In the genomic region with DNA sequence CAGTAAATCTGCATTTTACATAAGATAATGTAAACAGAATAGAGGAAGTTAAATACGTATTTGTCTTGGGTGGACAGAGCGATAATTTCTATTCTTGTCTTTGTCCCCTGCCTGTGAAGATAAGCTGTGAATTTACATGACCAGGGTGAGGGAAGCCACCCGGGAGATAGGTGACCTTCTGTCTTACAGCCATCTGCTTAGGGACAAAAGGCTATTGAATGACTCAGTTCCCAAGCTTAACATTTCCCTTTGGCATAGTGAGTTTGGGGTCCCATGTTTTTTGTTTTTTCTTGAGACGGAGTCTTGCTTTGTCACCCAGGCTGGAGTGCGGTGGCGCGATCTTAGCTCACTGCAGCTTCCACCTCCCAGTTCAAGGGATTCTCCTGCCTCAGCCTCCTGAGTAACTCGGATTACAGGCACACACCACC, we compare ENCODE assay signal across 2 cellular contexts.
TF ChIP-seq lines count a peak whose summit lies in the region.

No MANE protein-coding gene starts in this region.

TF ChIP-seq in GM23338, 12 proteins besides CTCF, POLR2A, EP300 and RAD21 (continued from another document and continues in another):
- TF ChIP-seq, protein P1, sequence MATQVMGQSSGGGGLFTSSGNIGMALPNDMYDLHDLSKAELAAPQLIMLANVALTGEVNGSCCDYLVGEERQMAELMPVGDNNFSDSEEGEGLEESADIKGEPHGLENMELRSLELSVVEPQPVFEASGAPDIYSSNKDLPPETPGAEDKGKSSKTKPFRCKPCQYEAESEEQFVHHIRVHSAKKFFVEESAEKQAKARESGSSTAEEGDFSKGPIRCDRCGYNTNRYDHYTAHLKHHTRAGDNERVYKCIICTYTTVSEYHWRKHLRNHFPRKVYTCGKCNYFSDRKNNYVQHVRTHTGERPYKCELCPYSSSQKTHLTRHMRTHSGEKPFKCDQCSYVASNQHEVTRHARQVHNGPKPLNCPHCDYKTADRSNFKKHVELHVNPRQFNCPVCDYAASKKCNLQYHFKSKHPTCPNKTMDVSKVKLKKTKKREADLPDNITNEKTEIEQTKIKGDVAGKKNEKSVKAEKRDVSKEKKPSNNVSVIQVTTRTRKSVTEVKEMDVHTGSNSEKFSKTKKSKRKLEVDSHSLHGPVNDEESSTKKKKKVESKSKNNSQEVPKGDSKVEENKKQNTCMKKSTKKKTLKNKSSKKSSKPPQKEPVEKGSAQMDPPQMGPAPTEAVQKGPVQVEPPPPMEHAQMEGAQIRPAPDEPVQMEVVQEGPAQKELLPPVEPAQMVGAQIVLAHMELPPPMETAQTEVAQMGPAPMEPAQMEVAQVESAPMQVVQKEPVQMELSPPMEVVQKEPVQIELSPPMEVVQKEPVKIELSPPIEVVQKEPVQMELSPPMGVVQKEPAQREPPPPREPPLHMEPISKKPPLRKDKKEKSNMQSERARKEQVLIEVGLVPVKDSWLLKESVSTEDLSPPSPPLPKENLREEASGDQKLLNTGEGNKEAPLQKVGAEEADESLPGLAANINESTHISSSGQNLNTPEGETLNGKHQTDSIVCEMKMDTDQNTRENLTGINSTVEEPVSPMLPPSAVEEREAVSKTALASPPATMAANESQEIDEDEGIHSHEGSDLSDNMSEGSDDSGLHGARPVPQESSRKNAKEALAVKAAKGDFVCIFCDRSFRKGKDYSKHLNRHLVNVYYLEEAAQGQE (IDR thresholded peaks at IDR 0.05; ENCODE audit: unreplicated experiment): no peak
- TF ChIP-seq, protein P2, sequence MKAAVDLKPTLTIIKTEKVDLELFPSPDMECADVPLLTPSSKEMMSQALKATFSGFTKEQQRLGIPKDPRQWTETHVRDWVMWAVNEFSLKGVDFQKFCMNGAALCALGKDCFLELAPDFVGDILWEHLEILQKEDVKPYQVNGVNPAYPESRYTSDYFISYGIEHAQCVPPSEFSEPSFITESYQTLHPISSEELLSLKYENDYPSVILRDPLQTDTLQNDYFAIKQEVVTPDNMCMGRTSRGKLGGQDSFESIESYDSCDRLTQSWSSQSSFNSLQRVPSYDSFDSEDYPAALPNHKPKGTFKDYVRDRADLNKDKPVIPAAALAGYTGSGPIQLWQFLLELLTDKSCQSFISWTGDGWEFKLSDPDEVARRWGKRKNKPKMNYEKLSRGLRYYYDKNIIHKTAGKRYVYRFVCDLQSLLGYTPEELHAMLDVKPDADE (IDR thresholded peaks at IDR 0.05): no peak
- TF ChIP-seq POLR2AphosphoS5 (IDR thresholded peaks at IDR 0.05; ENCODE audit: low read depth) (no peak), NANOG (IDR thresholded peaks at IDR 0.05; ENCODE audit: borderline replicate concordance) (no peak), EZH2 (IDR thresholded peaks at IDR 0.05; ENCODE audit: low read depth, unreplicated experiment) (no peak), JUNB (IDR thresholded peaks at IDR 0.05; ENCODE audit: unreplicated experiment) (no peak), EZH2phosphoT487 (IDR thresholded peaks at IDR 0.05; ENCODE audit: unreplicated experiment) (no peak), CREB1 (CRISPR knock-in tag; IDR thresholded peaks at IDR 0.05; ENCODE audit: low read depth) (no peak), ZNF331 (CRISPR knock-in tag; IDR thresholded peaks at IDR 0.05; ENCODE audit: low read depth) (no peak)
- TF ChIP-seq, protein P3, sequence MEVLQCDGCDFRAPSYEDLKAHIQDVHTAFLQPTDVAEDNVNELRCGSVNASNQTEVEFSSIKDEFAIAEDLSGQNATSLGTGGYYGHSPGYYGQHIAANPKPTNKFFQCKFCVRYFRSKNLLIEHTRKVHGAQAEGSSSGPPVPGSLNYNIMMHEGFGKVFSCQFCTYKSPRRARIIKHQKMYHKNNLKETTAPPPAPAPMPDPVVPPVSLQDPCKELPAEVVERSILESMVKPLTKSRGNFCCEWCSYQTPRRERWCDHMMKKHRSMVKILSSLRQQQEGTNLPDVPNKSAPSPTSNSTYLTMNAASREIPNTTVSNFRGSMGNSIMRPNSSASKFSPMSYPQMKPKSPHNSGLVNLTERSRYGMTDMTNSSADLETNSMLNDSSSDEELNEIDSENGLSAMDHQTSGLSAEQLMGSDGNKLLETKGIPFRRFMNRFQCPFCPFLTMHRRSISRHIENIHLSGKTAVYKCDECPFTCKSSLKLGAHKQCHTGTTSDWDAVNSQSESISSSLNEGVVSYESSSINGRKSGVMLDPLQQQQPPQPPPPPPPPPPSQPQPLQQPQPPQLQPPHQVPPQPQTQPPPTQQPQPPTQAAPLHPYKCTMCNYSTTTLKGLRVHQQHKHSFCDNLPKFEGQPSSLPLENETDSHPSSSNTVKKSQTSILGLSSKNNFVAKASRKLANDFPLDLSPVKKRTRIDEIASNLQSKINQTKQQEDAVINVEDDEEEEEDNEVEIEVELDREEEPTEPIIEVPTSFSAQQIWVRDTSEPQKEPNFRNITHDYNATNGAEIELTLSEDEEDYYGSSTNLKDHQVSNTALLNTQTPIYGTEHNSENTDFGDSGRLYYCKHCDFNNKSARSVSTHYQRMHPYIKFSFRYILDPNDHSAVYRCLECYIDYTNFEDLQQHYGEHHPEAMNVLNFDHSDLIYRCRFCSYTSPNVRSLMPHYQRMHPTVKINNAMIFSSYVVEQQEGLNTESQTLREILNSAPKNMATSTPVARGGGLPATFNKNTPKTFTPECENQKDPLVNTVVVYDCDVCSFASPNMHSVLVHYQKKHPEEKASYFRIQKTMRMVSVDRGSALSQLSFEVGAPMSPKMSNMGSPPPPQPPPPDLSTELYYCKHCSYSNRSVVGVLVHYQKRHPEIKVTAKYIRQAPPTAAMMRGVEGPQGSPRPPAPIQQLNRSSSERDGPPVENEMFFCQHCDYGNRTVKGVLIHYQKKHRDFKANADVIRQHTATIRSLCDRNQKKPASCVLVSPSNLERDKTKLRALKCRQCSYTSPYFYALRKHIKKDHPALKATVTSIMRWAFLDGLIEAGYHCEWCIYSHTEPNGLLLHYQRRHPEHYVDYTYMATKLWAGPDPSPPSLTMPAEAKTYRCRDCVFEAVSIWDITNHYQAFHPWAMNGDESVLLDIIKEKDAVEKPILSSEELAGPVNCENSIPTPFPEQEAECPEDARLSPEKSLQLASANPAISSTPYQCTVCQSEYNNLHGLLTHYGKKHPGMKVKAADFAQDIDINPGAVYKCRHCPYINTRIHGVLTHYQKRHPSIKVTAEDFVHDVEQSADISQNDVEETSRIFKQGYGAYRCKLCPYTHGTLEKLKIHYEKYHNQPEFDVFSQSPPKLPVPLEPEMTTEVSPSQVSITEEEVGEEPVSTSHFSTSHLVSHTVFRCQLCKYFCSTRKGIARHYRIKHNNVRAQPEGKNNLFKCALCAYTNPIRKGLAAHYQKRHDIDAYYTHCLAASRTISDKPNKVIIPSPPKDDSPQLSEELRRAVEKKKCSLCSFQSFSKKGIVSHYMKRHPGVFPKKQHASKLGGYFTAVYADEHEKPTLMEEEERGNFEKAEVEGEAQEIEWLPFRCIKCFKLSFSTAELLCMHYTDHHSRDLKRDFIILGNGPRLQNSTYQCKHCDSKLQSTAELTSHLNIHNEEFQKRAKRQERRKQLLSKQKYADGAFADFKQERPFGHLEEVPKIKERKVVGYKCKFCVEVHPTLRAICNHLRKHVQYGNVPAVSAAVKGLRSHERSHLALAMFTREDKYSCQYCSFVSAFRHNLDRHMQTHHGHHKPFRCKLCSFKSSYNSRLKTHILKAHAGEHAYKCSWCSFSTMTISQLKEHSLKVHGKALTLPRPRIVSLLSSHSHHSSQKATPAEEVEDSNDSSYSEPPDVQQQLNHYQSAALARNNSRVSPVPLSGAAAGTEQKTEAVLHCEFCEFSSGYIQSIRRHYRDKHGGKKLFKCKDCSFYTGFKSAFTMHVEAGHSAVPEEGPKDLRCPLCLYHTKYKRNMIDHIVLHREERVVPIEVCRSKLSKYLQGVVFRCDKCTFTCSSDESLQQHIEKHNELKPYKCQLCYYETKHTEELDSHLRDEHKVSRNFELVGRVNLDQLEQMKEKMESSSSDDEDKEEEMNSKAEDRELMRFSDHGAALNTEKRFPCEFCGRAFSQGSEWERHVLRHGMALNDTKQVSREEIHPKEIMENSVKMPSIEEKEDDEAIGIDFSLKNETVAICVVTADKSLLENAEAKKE (CRISPR knock-in tag; IDR thresholded peaks at IDR 0.05): no peak

TF ChIP-seq in K562, 482 proteins besides CTCF, POLR2A, EP300 and RAD21 (continues in another document):
- TF ChIP-seq, protein P4, sequence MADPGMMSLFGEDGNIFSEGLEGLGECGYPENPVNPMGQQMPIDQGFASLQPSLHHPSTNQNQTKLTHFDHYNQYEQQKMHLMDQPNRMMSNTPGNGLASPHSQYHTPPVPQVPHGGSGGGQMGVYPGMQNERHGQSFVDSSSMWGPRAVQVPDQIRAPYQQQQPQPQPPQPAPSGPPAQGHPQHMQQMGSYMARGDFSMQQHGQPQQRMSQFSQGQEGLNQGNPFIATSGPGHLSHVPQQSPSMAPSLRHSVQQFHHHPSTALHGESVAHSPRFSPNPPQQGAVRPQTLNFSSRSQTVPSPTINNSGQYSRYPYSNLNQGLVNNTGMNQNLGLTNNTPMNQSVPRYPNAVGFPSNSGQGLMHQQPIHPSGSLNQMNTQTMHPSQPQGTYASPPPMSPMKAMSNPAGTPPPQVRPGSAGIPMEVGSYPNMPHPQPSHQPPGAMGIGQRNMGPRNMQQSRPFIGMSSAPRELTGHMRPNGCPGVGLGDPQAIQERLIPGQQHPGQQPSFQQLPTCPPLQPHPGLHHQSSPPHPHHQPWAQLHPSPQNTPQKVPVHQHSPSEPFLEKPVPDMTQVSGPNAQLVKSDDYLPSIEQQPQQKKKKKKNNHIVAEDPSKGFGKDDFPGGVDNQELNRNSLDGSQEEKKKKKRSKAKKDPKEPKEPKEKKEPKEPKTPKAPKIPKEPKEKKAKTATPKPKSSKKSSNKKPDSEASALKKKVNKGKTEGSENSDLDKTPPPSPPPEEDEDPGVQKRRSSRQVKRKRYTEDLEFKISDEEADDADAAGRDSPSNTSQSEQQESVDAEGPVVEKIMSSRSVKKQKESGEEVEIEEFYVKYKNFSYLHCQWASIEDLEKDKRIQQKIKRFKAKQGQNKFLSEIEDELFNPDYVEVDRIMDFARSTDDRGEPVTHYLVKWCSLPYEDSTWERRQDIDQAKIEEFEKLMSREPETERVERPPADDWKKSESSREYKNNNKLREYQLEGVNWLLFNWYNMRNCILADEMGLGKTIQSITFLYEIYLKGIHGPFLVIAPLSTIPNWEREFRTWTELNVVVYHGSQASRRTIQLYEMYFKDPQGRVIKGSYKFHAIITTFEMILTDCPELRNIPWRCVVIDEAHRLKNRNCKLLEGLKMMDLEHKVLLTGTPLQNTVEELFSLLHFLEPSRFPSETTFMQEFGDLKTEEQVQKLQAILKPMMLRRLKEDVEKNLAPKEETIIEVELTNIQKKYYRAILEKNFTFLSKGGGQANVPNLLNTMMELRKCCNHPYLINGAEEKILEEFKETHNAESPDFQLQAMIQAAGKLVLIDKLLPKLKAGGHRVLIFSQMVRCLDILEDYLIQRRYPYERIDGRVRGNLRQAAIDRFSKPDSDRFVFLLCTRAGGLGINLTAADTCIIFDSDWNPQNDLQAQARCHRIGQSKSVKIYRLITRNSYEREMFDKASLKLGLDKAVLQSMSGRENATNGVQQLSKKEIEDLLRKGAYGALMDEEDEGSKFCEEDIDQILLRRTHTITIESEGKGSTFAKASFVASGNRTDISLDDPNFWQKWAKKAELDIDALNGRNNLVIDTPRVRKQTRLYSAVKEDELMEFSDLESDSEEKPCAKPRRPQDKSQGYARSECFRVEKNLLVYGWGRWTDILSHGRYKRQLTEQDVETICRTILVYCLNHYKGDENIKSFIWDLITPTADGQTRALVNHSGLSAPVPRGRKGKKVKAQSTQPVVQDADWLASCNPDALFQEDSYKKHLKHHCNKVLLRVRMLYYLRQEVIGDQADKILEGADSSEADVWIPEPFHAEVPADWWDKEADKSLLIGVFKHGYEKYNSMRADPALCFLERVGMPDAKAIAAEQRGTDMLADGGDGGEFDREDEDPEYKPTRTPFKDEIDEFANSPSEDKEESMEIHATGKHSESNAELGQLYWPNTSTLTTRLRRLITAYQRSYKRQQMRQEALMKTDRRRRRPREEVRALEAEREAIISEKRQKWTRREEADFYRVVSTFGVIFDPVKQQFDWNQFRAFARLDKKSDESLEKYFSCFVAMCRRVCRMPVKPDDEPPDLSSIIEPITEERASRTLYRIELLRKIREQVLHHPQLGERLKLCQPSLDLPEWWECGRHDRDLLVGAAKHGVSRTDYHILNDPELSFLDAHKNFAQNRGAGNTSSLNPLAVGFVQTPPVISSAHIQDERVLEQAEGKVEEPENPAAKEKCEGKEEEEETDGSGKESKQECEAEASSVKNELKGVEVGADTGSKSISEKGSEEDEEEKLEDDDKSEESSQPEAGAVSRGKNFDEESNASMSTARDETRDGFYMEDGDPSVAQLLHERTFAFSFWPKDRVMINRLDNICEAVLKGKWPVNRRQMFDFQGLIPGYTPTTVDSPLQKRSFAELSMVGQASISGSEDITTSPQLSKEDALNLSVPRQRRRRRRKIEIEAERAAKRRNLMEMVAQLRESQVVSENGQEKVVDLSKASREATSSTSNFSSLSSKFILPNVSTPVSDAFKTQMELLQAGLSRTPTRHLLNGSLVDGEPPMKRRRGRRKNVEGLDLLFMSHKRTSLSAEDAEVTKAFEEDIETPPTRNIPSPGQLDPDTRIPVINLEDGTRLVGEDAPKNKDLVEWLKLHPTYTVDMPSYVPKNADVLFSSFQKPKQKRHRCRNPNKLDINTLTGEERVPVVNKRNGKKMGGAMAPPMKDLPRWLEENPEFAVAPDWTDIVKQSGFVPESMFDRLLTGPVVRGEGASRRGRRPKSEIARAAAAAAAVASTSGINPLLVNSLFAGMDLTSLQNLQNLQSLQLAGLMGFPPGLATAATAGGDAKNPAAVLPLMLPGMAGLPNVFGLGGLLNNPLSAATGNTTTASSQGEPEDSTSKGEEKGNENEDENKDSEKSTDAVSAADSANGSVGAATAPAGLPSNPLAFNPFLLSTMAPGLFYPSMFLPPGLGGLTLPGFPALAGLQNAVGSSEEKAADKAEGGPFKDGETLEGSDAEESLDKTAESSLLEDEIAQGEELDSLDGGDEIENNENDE (IDR thresholded peaks at IDR 0.05; ENCODE audit: low read depth, low read length): no peak
- TF ChIP-seq, protein P5, sequence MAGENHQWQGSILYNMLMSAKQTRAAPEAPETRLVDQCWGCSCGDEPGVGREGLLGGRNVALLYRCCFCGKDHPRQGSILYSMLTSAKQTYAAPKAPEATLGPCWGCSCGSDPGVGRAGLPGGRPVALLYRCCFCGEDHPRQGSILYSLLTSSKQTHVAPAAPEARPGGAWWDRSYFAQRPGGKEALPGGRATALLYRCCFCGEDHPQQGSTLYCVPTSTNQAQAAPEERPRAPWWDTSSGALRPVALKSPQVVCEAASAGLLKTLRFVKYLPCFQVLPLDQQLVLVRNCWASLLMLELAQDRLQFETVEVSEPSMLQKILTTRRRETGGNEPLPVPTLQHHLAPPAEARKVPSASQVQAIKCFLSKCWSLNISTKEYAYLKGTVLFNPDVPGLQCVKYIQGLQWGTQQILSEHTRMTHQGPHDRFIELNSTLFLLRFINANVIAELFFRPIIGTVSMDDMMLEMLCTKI (IDR thresholded peaks at IDR 0.05; ENCODE audit: partially characterized antibody): no peak
- TF ChIP-seq ZFPM2 (CRISPR knock-in tag; IDR thresholded peaks at IDR 0.05) (no peak), ZFX (CRISPR knock-in tag; IDR thresholded peaks at IDR 0.05) (0 out of 2 replicates have a peak, but pooled peaks have one; percentile 25), SUPT5H (IDR thresholded peaks at IDR 0.05) (no peak), ZEB2 (IDR thresholded peaks at IDR 0.05) (peak; percentile 50; the same call in 1 of the 2 replicates)
- TF ChIP-seq, protein P6, sequence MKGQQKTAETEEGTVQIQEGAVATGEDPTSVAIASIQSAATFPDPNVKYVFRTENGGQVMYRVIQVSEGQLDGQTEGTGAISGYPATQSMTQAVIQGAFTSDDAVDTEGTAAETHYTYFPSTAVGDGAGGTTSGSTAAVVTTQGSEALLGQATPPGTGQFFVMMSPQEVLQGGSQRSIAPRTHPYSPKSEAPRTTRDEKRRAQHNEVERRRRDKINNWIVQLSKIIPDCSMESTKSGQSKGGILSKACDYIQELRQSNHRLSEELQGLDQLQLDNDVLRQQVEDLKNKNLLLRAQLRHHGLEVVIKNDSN (CRISPR knock-in tag; IDR thresholded peaks at IDR 0.05): no peak
- TF ChIP-seq, protein P7, sequence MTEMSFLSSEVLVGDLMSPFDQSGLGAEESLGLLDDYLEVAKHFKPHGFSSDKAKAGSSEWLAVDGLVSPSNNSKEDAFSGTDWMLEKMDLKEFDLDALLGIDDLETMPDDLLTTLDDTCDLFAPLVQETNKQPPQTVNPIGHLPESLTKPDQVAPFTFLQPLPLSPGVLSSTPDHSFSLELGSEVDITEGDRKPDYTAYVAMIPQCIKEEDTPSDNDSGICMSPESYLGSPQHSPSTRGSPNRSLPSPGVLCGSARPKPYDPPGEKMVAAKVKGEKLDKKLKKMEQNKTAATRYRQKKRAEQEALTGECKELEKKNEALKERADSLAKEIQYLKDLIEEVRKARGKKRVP (CRISPR knock-in tag; IDR thresholded peaks at IDR 0.05): 0 out of 2 replicates have a peak, but pooled peaks have one; percentile 17
